8 cellular contexts compared by ENCODE assay signal in the genomic region with DNA sequence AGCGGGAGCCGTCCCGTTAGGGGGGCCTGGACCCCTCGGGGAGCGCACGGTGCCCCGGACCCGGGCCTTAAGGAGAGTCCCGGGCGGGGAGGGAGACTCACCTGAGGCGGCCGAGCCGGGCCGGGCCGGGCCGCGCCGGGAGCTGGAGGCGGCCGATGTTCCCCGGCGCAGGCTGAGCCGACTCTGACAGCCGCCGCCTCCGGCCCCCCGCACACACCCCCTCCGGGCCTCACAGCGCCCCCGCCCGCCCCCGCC. TPM values are rescaled to one million over a fixed set of nuclear protein-coding genes. Genes with fewer than 3 reads are reported as not detected.
DNase-seq lines count a peak whose midpoint lies in the region; ATAC-seq, FAIRE-seq and TF ChIP-seq lines count a peak whose summit lies in the region.

Gene ACHE (minus strand): TSS at position 188 of the 255 bp plus-strand sequence. CDS start 1,656 bp downstream, outside the sequence.

- in situ Hi-C loops in K562 (cut with MboI): no loop called here

- H3K4me1 ChIP-seq in HUES64 (ENCODE audit: insufficient read depth, low read length) (no peaks in the 10 kb centered on the region), K562 (replicated peaks in 1 of 2; ENCODE audit: control insufficient read depth in 2 of 2, insufficient read depth in 2 of 2, low read length in 2 of 2) (peaks cover 30 to 78% of the 10 kb centered on the region in 2 experiments), left lung (peaks cover 13 to 42% of the 10 kb centered on the region in 2 donors), suprapubic skin (peaks cover 43% of the 10 kb centered on the region)

- POLR2A ChIA-PET in K562 (lab: Yijun Ruan, JAX): interaction anchor here (0.6 kb wide), 2 partner anchors 54 to 156 kb away, joined by 3 to 4 read pairs; no protein-coding TSS in a partner anchor

- H3K4me2 ChIP-seq in K562 (ENCODE audit: insufficient read depth, low read length): peak within 1 kb of the TSS; percentile 81

- no peaks in the 10 kb centered on the region for H3K9me1 ChIP-seq in K562 (ENCODE audit: control insufficient read depth, insufficient read depth, low read length)

- WGBS in HUES64: under 1% methylated on average over 26 of the region's 32 CpGs
- WGBS in K562 (ENCODE audit: insufficient coverage, low coverage, missing lambda C conversion rate): 0% methylated on average over 8 of the region's 32 CpGs
- WGBS in suprapubic skin: no CpG with 5 or more reads among the region's 32 CpGs

- TF ChIP-seq POLR2A in K562 (conservative IDR thresholded peaks at IDR 0.05) (no peak), suprapubic skin (IDR thresholded peaks at IDR 0.05) (no peak)

- TF ChIP-seq EP300 in K562 (IDR thresholded peaks at IDR 0.05; ENCODE audit: low read length) (no peak), suprapubic skin (IDR thresholded peaks at IDR 0.05) (no peak)

- peak within 1 kb of the TSS; percentile 96 for H2AFZ ChIP-seq in K562 (ENCODE audit: low read depth, low read length)

- CTCF ChIA-PET in K562 (lab: Yijun Ruan, JAX; ENCODE audit: low intra/inter-chr PET ratio): interaction anchor here (0.6 to 2.3 kb wide), 6 partner anchors 164 to 643 kb away, joined by 3 to 28 read pairs (median 5); partner anchors contain the start of gene AP1S1

- H3K79me2 ChIP-seq in K562 (ENCODE audit: control insufficient read depth, insufficient read depth, low read length): no peaks in the 10 kb centered on the region; the same call in 2 of the 3 replicates

- H3K9ac ChIP-seq in HUES64 (ENCODE audit: low read depth, low read length) (no peak within 1 kb of the TSS), K562 (ENCODE audit: insufficient read depth in 1 of 2, low read depth in 2 of 2, low read length in 2 of 2) (peak within 1 kb of the TSS; percentile 52 to 90)

- H3K27me3 ChIP-seq in HUES64 (ENCODE audit: insufficient read depth, low read length) (peaks cover 28% of the 10 kb centered on the region), K562 (ENCODE audit: control insufficient read depth in 2 of 2, insufficient read depth in 2 of 2, low read length in 2 of 2) (no peaks in the 10 kb centered on the region), left lung (peaks cover 19 to 99% of the 10 kb centered on the region in 2 donors), suprapubic skin (peaks cover 50% of the 10 kb centered on the region)

- TF ChIP-seq RAD21 in K562 (CRISPR knock-in tag; conservative IDR thresholded peaks at IDR 0.05 in 1 of 2, IDR thresholded peaks at IDR 0.05 in 1 of 2): no peak

- no peak for TF ChIP-seq CTCF in K562 (IDR thresholded peaks at IDR 0.05 in 2 of 3, conservative IDR thresholded peaks at IDR 0.05 in 1 of 3; ENCODE audit: insufficient read depth in 2 of 3, low read depth in 1 of 3, low read length in 3 of 3)
- no peak for TF ChIP-seq CTCF in left lung (IDR thresholded peaks at IDR 0.05)
- no peak for TF ChIP-seq CTCF in suprapubic skin (IDR thresholded peaks at IDR 0.05)

- H3K27ac ChIP-seq in HUES64 (ENCODE audit: low read depth, low read length): no peak within 1 kb of the TSS
- H3K27ac ChIP-seq in K562 (ENCODE audit: extremely low read depth, low read depth, low read length): peak within 1 kb of the TSS; percentile 48
- no peak within 1 kb of the TSS for H3K27ac ChIP-seq in left lung
- H3K27ac ChIP-seq in suprapubic skin: no peak within 1 kb of the TSS

- BruUV-seq in K562 (replicated peaks; lab: Mats Ljungman, UMichigan): no TSS peak

- peak; percentile 67 for ATAC-seq in K562
- ATAC-seq in left lung: peak; percentile 5
- no peak for ATAC-seq in HG03039 (IDR thresholded peaks at IDR 0.05; ENCODE audit: unreplicated experiment)
- no peak for ATAC-seq in HG03025 (IDR thresholded peaks at IDR 0.05; ENCODE audit: low FRiP score, unreplicated experiment)

- H3K9me3 ChIP-seq in HUES64 (ENCODE audit: insufficient read depth, low read depth, low read length): no peaks in the 10 kb centered on the region
- no peaks in the 10 kb centered on the region for H3K9me3 ChIP-seq in K562 (replicated peaks; ENCODE audit: control insufficient read depth, insufficient read depth, low read depth, low read length)
- no peaks in the 10 kb centered on the region for H3K9me3 ChIP-seq in left lung
- H3K9me3 ChIP-seq in suprapubic skin: no peaks in the 10 kb centered on the region

- no peaks in the 10 kb centered on the region for H3K36me3 ChIP-seq in HUES64 (ENCODE audit: insufficient read depth, low read length)
- no peaks in the 10 kb centered on the region for H3K36me3 ChIP-seq in K562 (ENCODE audit: control insufficient read depth, insufficient read depth, low read length)
- no peaks in the 10 kb centered on the region for H3K36me3 ChIP-seq in left lung
- no peaks in the 10 kb centered on the region for H3K36me3 ChIP-seq in suprapubic skin

- FAIRE-seq in K562 (lab: Jason Lieb, UNC): no peak

- H3K4me3 ChIP-seq in HUES64 (ENCODE audit: low read length) (peak within 1 kb of the TSS; percentile 62), K562 (peak within 1 kb of the TSS; percentile 52), left lung (peak within 1 kb of the TSS; percentile 33 to 40), suprapubic skin (peak within 1 kb of the TSS; percentile 49)

- intact Hi-C loops in K562 (cut with micrococcal nuclease) (loop anchor here (5.0 kb wide), 3 partner anchors 182 to 387 kb away; no protein-coding TSS in a partner anchor), left lung (cut with DNase I) (loop anchor here (5.0 to 10.0 kb wide), 2 partner anchors 162 to 169 kb away; no protein-coding TSS in a partner anchor)

- no peaks in the 10 kb centered on the region for H4K20me1 ChIP-seq in K562 (replicated peaks; ENCODE audit: control insufficient read depth, insufficient read depth, low read length)

- DNase-seq in K562 (ENCODE audit: extremely low read depth in 1 of 4, low spot score in 3 of 4) (peak in 1 of 4 experiments; percentile 85), left lung (no peak), suprapubic skin (ENCODE audit: low spot score in 2 of 2) (no peak), activated gamma-delta T cell (lab: John Stamatoyannopoulos, UW) (no peak), NCI-H2107 treated with DMSO at 0.1 percent for 48 hours (lab: John Stamatoyannopoulos, UW; ENCODE audit: unreplicated experiment) (no peak)

TF ChIP-seq in K562, 482 proteins besides CTCF, POLR2A, EP300 and RAD21:
- 0 out of 2 replicates have a peak, but pooled peaks have one; percentile 33 for TF ChIP-seq RB1 (IDR thresholded peaks at IDR 0.05; ENCODE audit: low read depth)
- TF ChIP-seq POLR2G (IDR thresholded peaks at IDR 0.05; ENCODE audit: low read depth, low read length): peak; percentile 76
- 0 out of 4 replicates have a peak, but pooled peaks of 1 of the 2 experiments have one; percentile 43 for TF ChIP-seq SIN3A (IDR thresholded peaks at IDR 0.05; ENCODE audit: borderline replicate concordance in 2 of 2, control insufficient read depth in 1 of 2, low read depth in 2 of 2, low read length in 2 of 2)
- TF ChIP-seq ZNF766 (CRISPR knock-in tag; conservative IDR thresholded peaks at IDR 0.05): no peak
TF ChIP-seq in K562: peak in this region for 3.

RNA-seq across cellular contexts. Expression of gene ACHE, which starts in this region (rescaled TPM):
- 3.4 TPM for polyA plus RNA-seq in HUES64 (2013, experiment 1 of 2)
- 4.0 TPM for polyA plus RNA-seq in HUES64 (2013, experiment 2 of 2)
- total RNA-seq in K562 (2011; cell fraction: chromatin; rRNA removed; ENCODE audit: low replicate concordance): 9.6 and 34.7 TPM in 2 replicates
- 25.8 and 31.3 TPM in 2 replicates for total RNA-seq in K562 (2011; cell fraction: nucleolus; rRNA removed)
- total RNA-seq in K562 (2011; cell fraction: nucleoplasm; rRNA removed): 17.1 and 17.3 TPM in 2 replicates
- total RNA-seq in K562 (2014; rRNA removed) (2.7 and 4.0 TPM in 2 replicates), K562 (2014; rRNA removed; fragmentation: Illumina TruSeq; extraction: Trizol) (0.54 and 0.84 TPM in 2 replicates), K562 (2015; rRNA removed; fragmentation: Illumina TruSeq; extraction: Trizol) (0.51 and 0.87 TPM in 2 replicates), K562 (2021) (7.5 and 8.8 TPM in 2 replicates), left lung (1 to 10 TPM; 2.4 to 3.3 TPM), suprapubic skin (1 to 10 TPM in 1 of 4 donors, under 1 TPM in 2, not detected in 1; 0.30 to 2.5 (median 0.81) TPM)
- polyA plus RNA-seq in K562 (2011; rRNA removed) (2.5 and 2.8 TPM in 2 replicates), K562 (2014; fragmentation: Illumina TruSeq; extraction: Trizol) (1.9 and 4.2 TPM in 2 replicates), K562 (2014; fragmentation: Nextera tagmentation; extraction: Ambion mirVana) (under 1 TPM; 0.04 to 0.06 TPM), K562 (2014; rRNA removed) (8.0 and 9.3 TPM in 2 replicates)
- 1.4 and 6.8 TPM in 2 replicates for polyA plus RNA-seq in K562 (2011; cell fraction: cytosol; rRNA removed)
- polyA plus RNA-seq in K562 (2011; cell fraction: nucleus; rRNA removed): 9.7 and 46.1 TPM in 2 replicates
- 2.2 and 3.3 TPM in 2 replicates for polyA plus RNA-seq in K562 (2012)
- 0.21 and 1.3 TPM in 2 replicates for polyA minus RNA-seq in K562 (2011; rRNA and poly(A)+ RNA removed)
- 1.2 and 5.0 TPM in 2 replicates for polyA minus RNA-seq in K562 (2011; cell fraction: cytosol; rRNA and poly(A)+ RNA removed)
- polyA minus RNA-seq in K562 (2011; cell fraction: nucleus; rRNA and poly(A)+ RNA removed): 3.3 and 3.9 TPM in 2 replicates

Comparison
In these comparisons a context has a peak if more than half of its experiments do, and no peak if none do; other contexts are left out.
1. ATAC-seq: peak in K562 (single experiment) and left lung (single experiment); none in HG03039 (single experiment) and HG03025 (single experiment).
2. Peak in every context shown above with its lines, with median percentiles within 50 percentile points of each other: H3K4me3 ChIP-seq.